In the genomic region with DNA sequence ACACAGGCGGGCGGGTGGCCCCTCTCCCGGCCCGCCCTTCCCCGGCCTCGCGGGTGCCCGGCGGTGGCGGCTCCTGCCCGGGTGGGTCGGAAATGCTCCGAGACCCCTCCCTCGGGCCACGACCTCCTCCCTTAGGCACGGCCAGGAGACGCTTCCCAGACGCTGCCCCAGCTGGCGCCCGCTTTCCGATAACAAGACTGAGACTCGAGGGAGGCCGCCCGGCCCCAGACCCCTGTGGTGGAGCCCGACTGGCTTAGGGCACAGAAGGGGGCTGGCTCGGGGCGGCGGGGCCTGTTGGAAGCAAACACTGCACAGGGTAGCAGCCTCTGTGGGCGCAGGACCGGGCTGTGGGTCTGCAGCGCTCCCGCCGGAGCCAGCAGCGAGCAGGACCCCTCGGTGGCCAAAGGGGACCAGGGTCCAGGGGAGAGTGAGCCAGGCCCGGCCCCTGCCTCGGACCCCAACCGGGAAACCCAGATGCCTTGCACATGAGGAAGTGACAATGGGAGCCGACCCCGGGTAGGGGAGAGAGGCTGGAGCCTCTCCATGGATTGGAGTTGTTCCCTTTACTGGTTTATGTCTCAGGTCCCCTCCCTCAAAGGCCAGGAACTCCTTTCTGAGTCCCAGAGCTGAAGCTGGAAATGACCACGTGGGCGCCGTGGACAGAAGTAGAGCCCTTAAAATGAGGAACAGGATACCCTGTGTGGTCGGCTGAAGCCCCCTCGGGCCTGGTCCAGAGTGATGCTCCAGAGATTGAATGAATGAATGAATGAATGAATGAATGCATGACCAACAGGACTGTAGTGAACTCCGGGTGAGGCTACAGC, we compare ENCODE assay signal across 8 cellular contexts. TPM values are rescaled to one million over a fixed set of nuclear protein-coding genes. Genes with fewer than 3 reads are reported as not detected.
DNase-seq lines count a peak whose midpoint lies in the region; ATAC-seq, FAIRE-seq and TF ChIP-seq lines count a peak whose summit lies in the region.

No MANE protein-coding gene starts in this region.

- peaks cover 0 to 20% of the 10 kb centered on the region in 2 donors for H3K4me1 ChIP-seq in right atrium auricular region
- peaks cover 0 to 19% (median 17%) of the 10 kb centered on the region in 4 donors for H3K4me1 ChIP-seq in sigmoid colon

- intact Hi-C loops in sigmoid colon (cut with DNase I): loop anchor here (5.0 to 10.0 kb wide), 3 partner anchors 68 to 418 kb away; partner anchors contain the start of gene BRD7

- WGBS in sigmoid colon, 2 donors: 15 to 30% methylated on average over 46 of the region's 46 CpGs

- peak overlapping the region; percentile 65 for H3K27ac Mint-ChIP-seq in activated T-cell treated with anti-CD3 and anti-CD28 coated beads, Interleukin-2, amount 50 U/mL, for 72 hours

- FAIRE-seq in GM19239 (lab: Jason Lieb, UNC): no peak

- H3K4me3 Mint-ChIP-seq in activated T-cell treated with anti-CD3 and anti-CD28 coated beads, Interleukin-2, amount 50 U/mL, for 72 hours: peak overlapping the region; percentile 84 to 87

- peaks cover 15% of the 10 kb centered on the region for H3K4me1 Mint-ChIP-seq in activated T-cell treated with anti-CD3 and anti-CD28 coated beads, Interleukin-2, amount 50 U/mL, for 72 hours (ENCODE audit: low read depth)

- H3K27me3 ChIP-seq in right atrium auricular region: no peaks in the 10 kb centered on the region
- no peaks in the 10 kb centered on the region for H3K27me3 ChIP-seq in sigmoid colon

- no peaks in the 10 kb centered on the region for H3K9me3 Mint-ChIP-seq in activated T-cell treated with anti-CD3 and anti-CD28 coated beads, Interleukin-2, amount 50 U/mL, for 72 hours

- H3K27ac ChIP-seq in right atrium auricular region (peak overlapping the region; percentile 35 to 69), sigmoid colon (peak overlapping the region in 3 of 4 donors; percentile 29 to 48 (median 37))

- TF ChIP-seq CTCF in right atrium auricular region (IDR thresholded peaks at IDR 0.05) (no peak), sigmoid colon (IDR thresholded peaks at IDR 0.05) (no peak)

- H3K36me3 ChIP-seq in right atrium auricular region: no peaks in the 10 kb centered on the region
- no peaks in the 10 kb centered on the region for H3K36me3 ChIP-seq in sigmoid colon

- DNase-seq in SKM-1 treated with dmso at 0.1 percent for 144 hours (lab: John Stamatoyannopoulos, UW; ENCODE audit: unreplicated experiment) (peak; percentile 15), SKM-1 (lab: John Stamatoyannopoulos, UW; ENCODE audit: unreplicated experiment) (no peak), right atrium auricular region (ENCODE audit: low spot score) (peak; percentile 62), sigmoid colon (peak; percentile 67), GM19239 (ENCODE audit: insufficient read length, low spot score) (no peak)
- DNase-seq in activated T-cell treated with anti-CD3 and anti-CD28 coated beads, Interleukin-2, amount 50 U/mL, for 72 hours: peak; percentile 34 to 40
- no peak for DNase-seq in stimulated activated CD4-positive, alpha-beta T cell treated with anti-CD3 and anti-CD28 coated beads, Interleukin-4, amount 100 ng/mL, for 1 hour

- peak; percentile 29 for ATAC-seq in HG03196 (IDR thresholded peaks at IDR 0.05; ENCODE audit: unreplicated experiment)
- ATAC-seq in activated T-cell treated with anti-CD3 and anti-CD28 coated beads, Interleukin-2, amount 50 U/mL, for 72 hours (replicated peaks in 1 of 2): peak; percentile 8 to 18

- H3K36me3 Mint-ChIP-seq in activated T-cell treated with anti-CD3 and anti-CD28 coated beads, Interleukin-2, amount 50 U/mL, for 72 hours (ENCODE audit: insufficient read depth in 2 of 2): no peaks in the 10 kb centered on the region

- no peak for TF ChIP-seq EP300 in sigmoid colon (IDR thresholded peaks at IDR 0.05)

- no peaks in the 10 kb centered on the region for H3K27me3 Mint-ChIP-seq in activated T-cell treated with anti-CD3 and anti-CD28 coated beads, Interleukin-2, amount 50 U/mL, for 72 hours (ENCODE audit: low read depth)

- TF ChIP-seq POLR2A in sigmoid colon (IDR thresholded peaks at IDR 0.05): no peak

- no peaks in the 10 kb centered on the region for H3K9me3 ChIP-seq in right atrium auricular region
- H3K9me3 ChIP-seq in sigmoid colon: no peaks in the 10 kb centered on the region

- peak overlapping the region; percentile 58 to 69 for H3K4me3 ChIP-seq in right atrium auricular region
- H3K4me3 ChIP-seq in sigmoid colon: peak overlapping the region; percentile 50 to 70 (median 63)

RNA-seq across cellular contexts. Expression of gene ADCY7, which starts 19.8 kb away (rescaled TPM):
- 10 to 100 TPM; 67.5 to 97.1 TPM for total RNA-seq in activated T-cell treated with anti-CD3 and anti-CD28 coated beads, Interleukin-2, amount 50 U/mL, for 72 hours
- total RNA-seq in right atrium auricular region (10 to 100 TPM in 1 of 2 donors, 1 to 10 TPM in 1; 8.5 to 17.1 TPM), sigmoid colon (10 to 100 TPM in 3 of 4 donors, 1 to 10 TPM in 1; 8.9 to 16.8 (median 11.3) TPM)
- polyA plus RNA-seq in sigmoid colon: 10 to 100 TPM in 1 of 3 donors, 1 to 10 TPM in 2; 1.2 to 24.0 (median 1.8) TPM

Comparison
In these comparisons a context has a peak if more than half of its experiments do, and no peak if none do; other contexts are left out.
1. DNase-seq: peak in SKM-1 treated with dmso at 0.1 percent for 144 hours (single experiment), activated T-cell treated with anti-CD3 and anti-CD28 coated beads, Interleukin-2, amount 50 U/mL, for 72 hours (2 of 2), right atrium auricular region (single experiment) and sigmoid colon (single experiment); none in SKM-1 (single experiment), GM19239 (single experiment) and stimulated activated CD4-positive, alpha-beta T cell treated with anti-CD3 and anti-CD28 coated beads, Interleukin-4, amount 100 ng/mL, for 1 hour (single experiment).